In genomic region chr19:34601071-34601470, GRCh38 we compare ENCODE assay signal across 29 cellular contexts.
A peak's percentile ranks its signal among the peaks of the same experiment; 100 is the strongest.
DNase-seq lines count a peak whose midpoint lies in the region; ATAC-seq and TF ChIP-seq lines count a peak whose summit lies in the region.
"Had no signal": no experiment of that assay in that cellular context is flagged by ENCODE, and none has a peak within 500 bp of the region (broad histone marks: within the 10 kb centered on the region; RNA-seq: fewer than 3 reads in every experiment).

No MANE protein-coding gene starts in this region.

- 59 to 69% (median 62%) methylated on average over 1 of the region's 1 CpG for WGBS in heart left ventricle, 4 donors

- H3K27ac ChIP-seq in left ventricle myocardium inferior (replicated peaks) (no peak overlapping the region), heart left ventricle (peak overlapping the region in 1 of 12 donors; percentile 9)
- H3K27ac ChIP-seq: 22Rv1; A549; BLaER1; BLaER1 treated with 17β-estradiol and CSF1 and Interleukin-3, amounts not matched to agents 10 nM and 100 nM; C4-2B had no signal

- TF ChIP-seq POLR2A in heart left ventricle (IDR thresholded peaks at IDR 0.05): no peak

- DNase-seq in Right ventricle myocardium superior (no peak), left ventricle myocardium inferior (no peak), left ventricle myocardium superior (no peak), heart left ventricle (no peak)
- DNase-seq: 8988T; ACHN; AML-193; BE2C; C1 segment of cervical spinal cord; Caco-2; Calu3; CD4-positive, alpha-beta memory T cell; CD4-positive, alpha-beta T cell; CD4-positive, CD25-positive, alpha-beta regulatory T cell; CD8-positive, alpha-beta memory T cell; CD8-positive, alpha-beta T cell; COR-L47; DMS 273 treated with DMSO at 0.1 percent for 48 hours; DMS153; DMS53; DMS79; DMS79 treated with DMSO at 0.1 percent for 48 hours; DND-41; EL had no signal

- TF ChIP-seq CTCF in left ventricle myocardium inferior (IDR thresholded peaks at IDR 0.05; ENCODE audit: borderline replicate concordance) (no peak), heart left ventricle (IDR thresholded peaks at IDR 0.05) (no peak)

- H3K27me3 ChIP-seq in left ventricle myocardium inferior (ENCODE audit: low read depth) (no peaks in the 10 kb centered on the region), heart left ventricle (no peaks in the 10 kb centered on the region)
- H3K27me3 ChIP-seq: BE2C; BLaER1; BLaER1 treated with 17β-estradiol and CSF1 and Interleukin-3, amounts not matched to agents 10 nM and 100 nM had no signal

- intact Hi-C loops in Right ventricle myocardium superior (cut with DNase I) (no loop called here), left ventricle myocardium inferior (cut with micrococcal nuclease) (no loop called here), left ventricle myocardium superior (cut with micrococcal nuclease) (no loop called here), heart left ventricle (cut with DNase I) (no loop called here)

- H3K4me3 ChIP-seq in left ventricle myocardium inferior (no peak overlapping the region), heart left ventricle (no peak overlapping the region)
- H3K4me3 ChIP-seq: A549; BLaER1; BLaER1 treated with 17β-estradiol and CSF1 and Interleukin-3, amounts not matched to agents 10 nM and 100 nM had no signal

- H3K4me1 ChIP-seq in left ventricle myocardium inferior: peaks cover 17% of the 10 kb centered on the region
- peaks cover 0 to 21% (median 0%) of the 10 kb centered on the region in 12 donors for H3K4me1 ChIP-seq in heart left ventricle
- H3K4me1 ChIP-seq: A549, BE2C, Caco-2 had no signal

- H3K36me3 ChIP-seq in left ventricle myocardium inferior (peaks cover 4% of the 10 kb centered on the region), heart left ventricle (no peaks in the 10 kb centered on the region)
- H3K36me3 ChIP-seq: BE2C; BLaER1; BLaER1 treated with 17β-estradiol and CSF1 and Interleukin-3, amounts not matched to agents 10 nM and 100 nM had no signal

- ATAC-seq in Right ventricle myocardium superior (ENCODE audit: poor library complexity) (peak; percentile 56), left ventricle myocardium superior (peak; percentile 34), heart left ventricle (no peak)
- ATAC-seq: A549; CD8-positive, alpha-beta T cell had no signal

- peaks cover 32% of the 10 kb centered on the region for H3K9me3 ChIP-seq in left ventricle myocardium inferior (replicated peaks)
- peaks cover 0 to 26% (median 9%) of the 10 kb centered on the region in 12 donors for H3K9me3 ChIP-seq in heart left ventricle
- H3K9me3 ChIP-seq: BE2C, Caco-2 had no signal

Comparison
In these comparisons a context has a peak if more than half of its experiments do, and no peak if none do; other contexts are left out.
1. ATAC-seq: peak in Right ventricle myocardium superior (single experiment) and left ventricle myocardium superior (single experiment); none in heart left ventricle (0 of 4).